ENCODE assay signal across 19 cellular contexts in genomic region chr20:37421988-37422387, GRCh38.
DNase-seq lines count a peak whose midpoint lies in the region; ATAC-seq and TF ChIP-seq lines count a peak whose summit lies in the region.
"Had no signal": no experiment of that assay in that cellular context is flagged by ENCODE, and none has a peak within 500 bp of the region (broad histone marks: within the 10 kb centered on the region; RNA-seq: fewer than 3 reads in every experiment).

No MANE protein-coding gene starts in this region.

- peaks cover 5% of the 10 kb centered on the region for H3K4me1 ChIP-seq in HAP-1
- H3K4me1 ChIP-seq: lower lobe of right lung, tibial artery had no signal

- H3K9me3 ChIP-seq in HAP-1, result no peaks in the 10 kb centered on the region
- H3K9me3 ChIP-seq: lower lobe of right lung, ovary, tibial artery had no signal

- peaks cover 27% of the 10 kb centered on the region for H3K27me3 ChIP-seq in HAP-1 (ENCODE audit: low read depth)
- H3K27me3 ChIP-seq: ovary had no signal

- peak overlapping the region; percentile 61 for H3K4me3 Mint-ChIP-seq in glutamatergic neuron (ENCODE audit: unreplicated experiment)
- H3K4me3 Mint-ChIP-seq in stimulated activated memory B cell treated with anti-CD40 and anti-IgM and Interleukin-4, amounts not matched to agents 10 μg/mL and 1 μg/mL and 100 μg/mL, for 72 hours, result no peak overlapping the region
- H3K4me3 Mint-ChIP-seq: activated naive CD4-positive, alpha-beta T cell treated with anti-CD3 and anti-CD28 coated beads, Interleukin-2, amount 10 ng/mL, durations not matched to agents 7 days and 5 days; activated T-cell treated with anti-CD3 and anti-CD28 coated beads, Interleukin-2, amount 50 U/mL, for 72 hours had no signal

- POLR2A ChIA-PET in HEK293T (lab: Yijun Ruan, JAX), result no interaction called here

- in situ Hi-C loops in HAP-1 (cut with MboI; ENCODE audit: low sequenced_read_pairs), result no loop called here

- H3K4me3 ChIP-seq in HAP-1, result no peak overlapping the region
- H3K4me3 ChIP-seq: lower lobe of right lung, ovary, tibial artery had no signal

- DNase-seq in HAP-1 (ENCODE audit: low spot score in 2 of 2) (peak; percentile 36 to 64), glutamatergic neuron (no peak), occipital lobe (lab: John Stamatoyannopoulos, UW) (peak; percentile 66), HEK293T (ENCODE audit: extremely low spot score) (no peak)
- DNase-seq: activated naive CD4-positive, alpha-beta T cell treated with anti-CD3 and anti-CD28 coated beads, Interleukin-2, amount 10 ng/mL, durations not matched to agents 7 days and 5 days; activated T-cell treated with anti-CD3 and anti-CD28 coated beads, Interleukin-2, amount 50 U/mL, for 72 hours; DMS 273 treated with DMSO at 0.1 percent for 48 hours; Kasumi-1; lower lobe of right lung; NCI-H1930; NCI-H510A; ovary; stimulated activated naive CD4-positive, alpha-beta T cell; tibial artery had no signal

- peaks cover 14% of the 10 kb centered on the region for H3K9me3 Mint-ChIP-seq in glutamatergic neuron (ENCODE audit: unreplicated experiment)
- H3K9me3 Mint-ChIP-seq in stimulated activated memory B cell treated with anti-CD40 and anti-IgM and Interleukin-4, amounts not matched to agents 10 μg/mL and 1 μg/mL and 100 μg/mL, for 72 hours, result no peaks in the 10 kb centered on the region
- H3K9me3 Mint-ChIP-seq: activated naive CD4-positive, alpha-beta T cell treated with anti-CD3 and anti-CD28 coated beads, Interleukin-2, amount 10 ng/mL, durations not matched to agents 7 days and 5 days; activated T-cell treated with anti-CD3 and anti-CD28 coated beads, Interleukin-2, amount 50 U/mL, for 72 hours had no signal

- TF ChIP-seq CTCF in glutamatergic neuron (IDR thresholded peaks at IDR 0.05; ENCODE audit: partially characterized antibody, unreplicated experiment), result no peak

- peaks cover 14% of the 10 kb centered on the region for H3K27me3 Mint-ChIP-seq in glutamatergic neuron (ENCODE audit: unreplicated experiment)
- peaks cover 42% of the 10 kb centered on the region for H3K27me3 Mint-ChIP-seq in stimulated activated memory B cell treated with anti-CD40 and anti-IgM and Interleukin-4, amounts not matched to agents 10 μg/mL and 1 μg/mL and 100 μg/mL, for 72 hours

- CTCF ChIA-PET in HEK293T (lab: Yijun Ruan, JAX), result no interaction called here

- peak overlapping the region; percentile 88 for H3K27ac ChIP-seq in angular gyrus (ENCODE audit: low read depth, low read length)
- H3K27ac ChIP-seq: lower lobe of right lung, ovary, RWPE1, tibial artery had no signal

- H3K27ac Mint-ChIP-seq in glutamatergic neuron (ENCODE audit: unreplicated experiment), result peak overlapping the region; percentile 64
- no peak overlapping the region for H3K27ac Mint-ChIP-seq in stimulated activated memory B cell treated with anti-CD40 and anti-IgM and Interleukin-4, amounts not matched to agents 10 μg/mL and 1 μg/mL and 100 μg/mL, for 72 hours
- H3K27ac Mint-ChIP-seq: activated naive CD4-positive, alpha-beta T cell treated with anti-CD3 and anti-CD28 coated beads, Interleukin-2, amount 10 ng/mL, durations not matched to agents 7 days and 5 days; activated T-cell treated with anti-CD3 and anti-CD28 coated beads, Interleukin-2, amount 50 U/mL, for 72 hours had no signal

- H3K36me3 ChIP-seq in HAP-1 (replicated peaks), result no peaks in the 10 kb centered on the region
- H3K36me3 ChIP-seq: lower lobe of right lung, ovary, tibial artery had no signal

- H3K36me3 Mint-ChIP-seq in glutamatergic neuron (ENCODE audit: unreplicated experiment), result no peaks in the 10 kb centered on the region
- H3K36me3 Mint-ChIP-seq in stimulated activated memory B cell treated with anti-CD40 and anti-IgM and Interleukin-4, amounts not matched to agents 10 μg/mL and 1 μg/mL and 100 μg/mL, for 72 hours, result no peaks in the 10 kb centered on the region
- H3K36me3 Mint-ChIP-seq: activated naive CD4-positive, alpha-beta T cell treated with anti-CD3 and anti-CD28 coated beads, Interleukin-2, amount 10 ng/mL, durations not matched to agents 7 days and 5 days had no signal

- ATAC-seq in HG03457 (IDR thresholded peaks at IDR 0.05; ENCODE audit: unreplicated experiment) (no peak), HG02571 (IDR thresholded peaks at IDR 0.05; ENCODE audit: unreplicated experiment) (no peak)
- no peak for ATAC-seq in stimulated activated memory B cell treated with anti-CD40 and anti-IgM and Interleukin-4, amounts not matched to agents 10 μg/mL and 1 μg/mL and 100 μg/mL, for 72 hours
- ATAC-seq: activated T-cell treated with anti-CD3 and anti-CD28 coated beads, Interleukin-2, amount 50 U/mL, for 72 hours; lower lobe of right lung had no signal

- peaks cover 30% of the 10 kb centered on the region for H3K4me1 Mint-ChIP-seq in glutamatergic neuron (ENCODE audit: low read depth, unreplicated experiment)
- H3K4me1 Mint-ChIP-seq in stimulated activated memory B cell treated with anti-CD40 and anti-IgM and Interleukin-4, amounts not matched to agents 10 μg/mL and 1 μg/mL and 100 μg/mL, for 72 hours, result no peaks in the 10 kb centered on the region
- H3K4me1 Mint-ChIP-seq: activated naive CD4-positive, alpha-beta T cell treated with anti-CD3 and anti-CD28 coated beads, Interleukin-2, amount 10 ng/mL, durations not matched to agents 7 days and 5 days had no signal

TF ChIP-seq in HEK293T, 16 proteins besides CTCF, POLR2A, EP300 and RAD21:
- TF ChIP-seq FOXM1 (IDR thresholded peaks at IDR 0.05; ENCODE audit: borderline replicate concordance) (no peak), HDGF (IDR thresholded peaks at IDR 0.05; ENCODE audit: borderline replicate concordance) (no peak), FOXA1 (IDR thresholded peaks at IDR 0.05) (no peak), CTBP1 (IDR thresholded peaks at IDR 0.05; ENCODE audit: borderline replicate concordance) (no peak), LEF1 (IDR thresholded peaks at IDR 0.05; ENCODE audit: borderline replicate concordance) (no peak), ZNF384 (IDR thresholded peaks at IDR 0.05) (no peak), ELF4 (IDR thresholded peaks at IDR 0.05) (no peak), SP1 (IDR thresholded peaks at IDR 0.05) (no peak)
- TF ChIP-seq, protein P1, sequence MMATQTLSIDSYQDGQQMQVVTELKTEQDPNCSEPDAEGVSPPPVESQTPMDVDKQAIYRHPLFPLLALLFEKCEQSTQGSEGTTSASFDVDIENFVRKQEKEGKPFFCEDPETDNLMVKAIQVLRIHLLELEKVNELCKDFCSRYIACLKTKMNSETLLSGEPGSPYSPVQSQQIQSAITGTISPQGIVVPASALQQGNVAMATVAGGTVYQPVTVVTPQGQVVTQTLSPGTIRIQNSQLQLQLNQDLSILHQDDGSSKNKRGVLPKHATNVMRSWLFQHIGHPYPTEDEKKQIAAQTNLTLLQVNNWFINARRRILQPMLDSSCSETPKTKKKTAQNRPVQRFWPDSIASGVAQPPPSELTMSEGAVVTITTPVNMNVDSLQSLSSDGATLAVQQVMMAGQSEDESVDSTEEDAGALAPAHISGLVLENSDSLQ (IDR thresholded peaks at IDR 0.05), result no peak

Comparison
In these comparisons a context has a peak if more than half of its experiments do, and no peak if none do; other contexts are left out.
1. DNase-seq: peak in HAP-1 (2 of 2) and occipital lobe (single experiment); none in glutamatergic neuron (single experiment) and HEK293T (single experiment).